ENCODE assay signal across 24 cellular contexts in genomic region chr18:67475673-67476072, GRCh38. TPM values are rescaled to one million over a fixed set of nuclear protein-coding genes. Genes with fewer than 3 reads are reported as not detected.
DNase-seq lines count a peak whose midpoint lies in the region; TF ChIP-seq lines count a peak whose summit lies in the region.
"Had no signal": no experiment of that assay in that cellular context is flagged by ENCODE, and none has a peak within 500 bp of the region (broad histone marks: within the 10 kb centered on the region; RNA-seq: fewer than 3 reads in every experiment).

No MANE protein-coding gene starts in this region.

- in situ Hi-C loops in GM13977 (cut with MboI; ENCODE audit: low pct_unique_long_range_greater_than_20kb, low sequenced_read_pairs, unreplicated experiment): no loop called here

- no peak for TF ChIP-seq CTCF in cardiac fibroblast (IDR thresholded peaks at IDR 0.05; ENCODE audit: low read depth, low read length)
- no peak for TF ChIP-seq CTCF in GM13977 (IDR thresholded peaks at IDR 0.05; ENCODE audit: extremely low read depth, insufficient read depth, missing control alignments)

- no peak overlapping the region for H3K4me2 ChIP-seq in mesenchymal stem cell (ENCODE audit: low read length, poor library complexity, severe bottlenecking)
- H3K4me2 ChIP-seq: A549 had no signal

- H3K27ac ChIP-seq in mesenchymal stem cell (ENCODE audit: low read length, poor library complexity, severe bottlenecking): no peak overlapping the region
- H3K27ac ChIP-seq: A549, C4-2B, HL-60, spleen had no signal

- H3K18ac ChIP-seq in mesenchymal stem cell (ENCODE audit: low read depth in 1 of 2, low read length in 2 of 2): peak overlapping the region in 1 of 2 experiments; percentile 4

- H2BK12ac ChIP-seq in mesenchymal stem cell (ENCODE audit: low read length in 2 of 2): peak overlapping the region in 1 of 2 experiments; percentile 11

- H2AK5ac ChIP-seq in mesenchymal stem cell (ENCODE audit: low read length, severe bottlenecking): no peak overlapping the region

- no peaks in the 10 kb centered on the region for H3K36me3 ChIP-seq in mesenchymal stem cell (ENCODE audit: control insufficient read depth in 1 of 2, insufficient read depth in 2 of 2, low read depth in 1 of 2, low read length in 2 of 2)
- H3K36me3 ChIP-seq: spleen had no signal

- H3K79me1 ChIP-seq in mesenchymal stem cell (replicated peaks; ENCODE audit: low read length, poor library complexity, severe bottlenecking): no peaks in the 10 kb centered on the region

- no peak overlapping the region for H4K91ac ChIP-seq in mesenchymal stem cell (ENCODE audit: low read length)

- no peak overlapping the region for H2BK120ac ChIP-seq in mesenchymal stem cell (ENCODE audit: low read depth, low read length)

- no peaks in the 10 kb centered on the region for H3K4me1 ChIP-seq in mesenchymal stem cell (ENCODE audit: control insufficient read depth, insufficient read depth, low read depth, low read length)
- H3K4me1 ChIP-seq: A549, spleen had no signal

- no peak overlapping the region for H3K4ac ChIP-seq in mesenchymal stem cell (ENCODE audit: low read depth in 1 of 2, low read length in 2 of 2)

- H4K8ac ChIP-seq in mesenchymal stem cell (ENCODE audit: low read length): no peak overlapping the region

- H3K9me3 ChIP-seq in mesenchymal stem cell (ENCODE audit: control insufficient read depth, low read length): no peaks in the 10 kb centered on the region
- H3K9me3 ChIP-seq: A549 had no signal

- 69% methylated on average over 1 of the region's 1 CpG for WGBS in mesenchymal stem cell

- no peak overlapping the region for H2BK5ac ChIP-seq in mesenchymal stem cell (ENCODE audit: low read depth, low read length, poor library complexity, severe bottlenecking)

- no peak overlapping the region for H3K4me3 ChIP-seq in cardiac fibroblast (replicated peaks in 1 of 2; ENCODE audit: low read depth in 2 of 2, low read length in 2 of 2)
- no peak overlapping the region for H3K4me3 ChIP-seq in mesenchymal stem cell (ENCODE audit: insufficient read depth in 1 of 2, low read depth in 1 of 2, low read length in 2 of 2)
- H3K4me3 ChIP-seq: A549, spleen had no signal

- H2BK15ac ChIP-seq in mesenchymal stem cell (ENCODE audit: low read depth, poor library complexity, severe bottlenecking): no peak overlapping the region

- no peak overlapping the region for H3K23ac ChIP-seq in mesenchymal stem cell (ENCODE audit: low read length in 2 of 2)

- no peak overlapping the region for H3K14ac ChIP-seq in mesenchymal stem cell (ENCODE audit: low read length in 2 of 2)

- H2AFZ ChIP-seq in mesenchymal stem cell (ENCODE audit: low read depth, low read length): no peak overlapping the region

- no peak overlapping the region for H3K9ac ChIP-seq in mesenchymal stem cell (ENCODE audit: low read length)

- DNase-seq in AG08396 (ENCODE audit: low spot score): peak; percentile 16
- peak; percentile 22 for DNase-seq in M059J (ENCODE audit: low read depth)
- DNase-seq in cardiac fibroblast (ENCODE audit: low read depth in 2 of 2): peak; percentile 36 to 70
- DNase-seq in mesenchymal stem cell: peak; percentile 49
- no peak for DNase-seq in central memory CD4-positive, alpha-beta T cell
- DNase-seq in kidney glomerular epithelial cell (lab: John Stamatoyannopoulos, UW): no peak
- no peak for DNase-seq in GM13977 (ENCODE audit: low spot score)
- no peak for DNase-seq in NCI-H524 (lab: John Stamatoyannopoulos, UW)
- DNase-seq: activated naive CD4-positive, alpha-beta T cell treated with anti-CD3 and anti-CD28 coated beads, Interleukin-2, amount 50 U/mL, for 16 hours; aorta; effector CD8-positive, alpha-beta T cell; EL; head of caudate nucleus; Kasumi-1; left cardiac atrium; NCI-H2029 treated with DMSO at 0.1 percent for 48 hours; NCI-H2227 treated with DMSO at 0.1 percent for 48 hours; NCI-H774; spleen; stimulated activated CD4-positive, alpha-beta T cell treated with anti-CD3 and anti-CD28 coated beads, Interleukin-4, amount 100 ng/mL, for 1 hour; T-helper 9 cell had no signal

- H3K27me3 ChIP-seq in mesenchymal stem cell (ENCODE audit: control insufficient read depth in 1 of 2, insufficient read depth in 1 of 2, low read length in 2 of 2): no peaks in the 10 kb centered on the region
- H3K27me3 ChIP-seq: spleen had no signal

RNA-seq across cellular contexts. Expression of gene DSEL, which starts 40.8 kb away (rescaled TPM):
- total RNA-seq in M059J (2014; rRNA removed; shearing (Covaris generic)): 26.3 and 40.3 TPM in 2 replicates
- polyA plus RNA-seq in mesenchymal stem cell (2013, experiment 1 of 2): 7.9 TPM
- polyA plus RNA-seq in mesenchymal stem cell (2013, experiment 2 of 2): 7.8 TPM

Comparison
In these comparisons a context has a peak if more than half of its experiments do, and no peak if none do; other contexts are left out.
1. DNase-seq: peak in AG08396 (single experiment), M059J (single experiment), cardiac fibroblast (2 of 2) and mesenchymal stem cell (single experiment); none in central memory CD4-positive, alpha-beta T cell (single experiment), kidney glomerular epithelial cell (single experiment), GM13977 (single experiment) and NCI-H524 (0 of 2).